In the genomic region with DNA sequence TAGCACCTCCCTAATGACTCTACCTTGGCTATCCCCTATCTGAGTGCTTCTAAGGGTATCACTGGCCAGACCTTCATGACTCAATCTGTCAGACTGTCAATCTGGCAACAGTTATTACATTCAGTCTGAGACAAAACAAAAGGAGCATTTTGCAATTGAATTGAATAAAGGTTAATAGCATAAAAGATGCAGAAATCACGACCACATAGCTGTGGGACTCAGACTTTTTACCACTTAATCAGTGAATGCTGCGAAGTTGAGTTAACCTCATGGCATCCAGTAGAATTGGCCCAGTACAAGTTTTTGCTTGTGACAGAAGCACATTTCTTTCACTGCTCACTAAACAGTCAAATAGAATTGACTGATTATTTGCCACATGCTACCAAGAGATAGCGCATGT, we compare ENCODE assay signal across 28 cellular contexts.
"Had no signal": no experiment of that assay in that cellular context is flagged by ENCODE, and none has a peak within 500 bp of the region (broad histone marks: within the 10 kb centered on the region; RNA-seq: fewer than 3 reads in every experiment).

No MANE protein-coding gene starts in this region.

- H3K27ac ChIP-seq: colonic mucosa, coronary artery, dorsolateral prefrontal cortex, epithelial cell of prostate, esophagus muscularis mucosa, esophagus squamous epithelium, foreskin keratinocyte, gastrocnemius medialis, gastroesophageal sphincter, heart left ventricle, heart right ventricle had no signal

- H3K9me3 ChIP-seq: colonic mucosa, esophagus muscularis mucosa, esophagus squamous epithelium, gastrocnemius medialis, gastroesophageal sphincter, heart left ventricle, heart right ventricle had no signal

- H3K4me1 Mint-ChIP-seq: endodermal cell had no signal

- H3K27me3 Mint-ChIP-seq: dendritic cell treated with granulocyte-macrophage colony-stimulating factor and Interleukin-4, amounts not matched to agents 40 ng/mL and 50 ng/mL, for 4 days; effector memory CD8-positive, alpha-beta T cell had no signal

- FAIRE-seq: colon, endometrium, endothelial cell of umbilical vein, frontal cortex had no signal

- ATAC-seq: effector memory CD8-positive, alpha-beta T cell; esophagus mucosa; foreskin keratinocyte; gastrocnemius medialis; gastroesophageal sphincter; heart left ventricle; heart right ventricle had no signal

- H3K27me3 ChIP-seq: colonic mucosa, dorsolateral prefrontal cortex, esophagus muscularis mucosa, esophagus squamous epithelium, gastrocnemius medialis, gastroesophageal sphincter, heart left ventricle had no signal

- H3K36me3 ChIP-seq: colonic mucosa, esophagus muscularis mucosa, esophagus squamous epithelium, gastrocnemius medialis, gastroesophageal sphincter, heart left ventricle, heart right ventricle had no signal

- H3K4me1 ChIP-seq: colonic mucosa, esophagus muscularis mucosa, esophagus squamous epithelium, foreskin keratinocyte, gastrocnemius medialis, gastroesophageal sphincter, heart left ventricle, heart right ventricle had no signal

- DNase-seq: colonic mucosa; cortex of kidney; dermis blood vessel endothelial cell; dorsolateral prefrontal cortex; effector CD4-positive, alpha-beta T cell; effector CD8-positive, alpha-beta T cell; effector memory CD4-positive, alpha-beta T cell; effector memory CD8-positive, alpha-beta T cell; endodermal cell; erythroblast; esophagus squamous epithelium; foreskin fibroblast; gastrocnemius medialis; glutamatergic neuron; head of caudate nucleus; heart left ventricle; heart right ventricle had no signal

- H3K9me3 Mint-ChIP-seq: effector memory CD8-positive, alpha-beta T cell; endodermal cell had no signal

- H3K4me3 ChIP-seq: colonic mucosa, coronary artery, dorsolateral prefrontal cortex, esophagus muscularis mucosa, esophagus squamous epithelium, gastrocnemius medialis, gastroesophageal sphincter, heart left ventricle, heart right ventricle had no signal

- H3K4me3 Mint-ChIP-seq: dendritic cell treated with granulocyte-macrophage colony-stimulating factor and Interleukin-4, amounts not matched to agents 40 ng/mL and 50 ng/mL, for 4 days; effector memory CD8-positive, alpha-beta T cell; endodermal cell had no signal

- H3K27ac Mint-ChIP-seq: dendritic cell treated with granulocyte-macrophage colony-stimulating factor and Interleukin-4, amounts not matched to agents 40 ng/mL and 50 ng/mL, for 4 days; effector memory CD8-positive, alpha-beta T cell; endodermal cell had no signal
